11 cellular contexts compared by ENCODE assay signal in genomic region chr2:101106453-101107181, GRCh38. TPM values are rescaled to one million over a fixed set of nuclear protein-coding genes. Genes with fewer than 3 reads are reported as not detected.
DNase-seq lines count a peak whose midpoint lies in the region; ATAC-seq, FAIRE-seq and TF ChIP-seq lines count a peak whose summit lies in the region.
"Had no signal": no experiment of that assay in that cellular context is flagged by ENCODE, and none has a peak within 500 bp of the region (broad histone marks: within the 10 kb centered on the region; RNA-seq: fewer than 3 reads in every experiment).

No MANE protein-coding gene starts in this region.

- H3K9me2 ChIP-seq in hepatocyte (replicated peaks; ENCODE audit: insufficient read depth), result no peaks in the 10 kb centered on the region

- no peak overlapping the region for H3K9ac ChIP-seq in kidney (ENCODE audit: low read length in 2 of 2)

- no peak overlapping the region for H3K4me3 ChIP-seq in SJCRH30
- H3K4me3 ChIP-seq in hepatocyte, result no peak overlapping the region
- no peak overlapping the region for H3K4me3 ChIP-seq in transverse colon
- H3K4me3 ChIP-seq in kidney (ENCODE audit: low read length in 2 of 2), result no peak overlapping the region

- no peak for ATAC-seq in HG02623 (IDR thresholded peaks at IDR 0.05; ENCODE audit: unreplicated experiment)
- ATAC-seq: esophagus mucosa had no signal

- no peak overlapping the region for H2AFZ ChIP-seq in hepatocyte

- H3K27me3 ChIP-seq in SJCRH30 (no peaks in the 10 kb centered on the region), hepatocyte (no peaks in the 10 kb centered on the region), transverse colon (no peaks in the 10 kb centered on the region)

- TF ChIP-seq POLR2A in transverse colon (IDR thresholded peaks at IDR 0.05), result no peak

- H3K9me3 ChIP-seq in SJCRH30 (replicated peaks), result 0 out of 2 replicates have a peak, but pooled peaks cover 4% of the 10 kb centered on the region
- H3K9me3 ChIP-seq in hepatocyte (ENCODE audit: low read depth), result no peaks in the 10 kb centered on the region
- peaks cover 8% of the 10 kb centered on the region in 2 donors for H3K9me3 ChIP-seq in transverse colon
- H3K9me3 ChIP-seq in kidney (ENCODE audit: control insufficient read depth in 1 of 2, low read length in 2 of 2), result peaks cover 0 to 3% of the 10 kb centered on the region in 2 donors

- FAIRE-seq in kidney (lab: Jason Lieb, UNC), result no peak
- FAIRE-seq: HTR-8/SVneo had no signal

- TF ChIP-seq EP300 in transverse colon (IDR thresholded peaks at IDR 0.05; ENCODE audit: low read depth), result no peak

- no peak for TF ChIP-seq CTCF in hepatocyte (IDR thresholded peaks at IDR 0.05; ENCODE audit: poor library complexity)
- no peak for TF ChIP-seq CTCF in transverse colon (IDR thresholded peaks at IDR 0.05)
- TF ChIP-seq CTCF in kidney (IDR thresholded peaks at IDR 0.05; ENCODE audit: borderline replicate concordance, extremely low read depth, insufficient read depth), result no peak

- H3K4me1 ChIP-seq in SJCRH30, result peaks cover 10% of the 10 kb centered on the region; the same call in 1 of the 2 replicates
- peaks cover 24% of the 10 kb centered on the region for H3K4me1 ChIP-seq in hepatocyte (ENCODE audit: insufficient read depth)
- H3K4me1 ChIP-seq in transverse colon, result peaks cover 10 to 43% (median 21%) of the 10 kb centered on the region in 4 donors
- peaks cover 14 to 25% of the 10 kb centered on the region in 2 donors for H3K4me1 ChIP-seq in kidney (ENCODE audit: control insufficient read depth in 1 of 2, insufficient read depth in 1 of 2, low read depth in 1 of 2, low read length in 2 of 2)

- intact Hi-C loops in transverse colon (cut with DNase I; ENCODE audit: low total_unique reads), result no loop called here
- intact Hi-C loops in kidney (cut with DNase I), result no loop called here

- no peaks in the 10 kb centered on the region for H4K20me1 ChIP-seq in hepatocyte (ENCODE audit: insufficient read depth, poor library complexity, severe bottlenecking)

- H3K79me2 ChIP-seq in hepatocyte, result peaks cover 79% of the 10 kb centered on the region

- no peak overlapping the region for H3K4me2 ChIP-seq in hepatocyte

- in situ Hi-C loops in transverse colon (cut with MboI; ENCODE audit: low pct_ligation_motif_present in 1 of 4, low pct_unique_long_range_greater_than_20kb in 1 of 4, low sequenced_read_pairs in 3 of 4), result no loop called here

- DNase-seq in NCI-H524 (lab: John Stamatoyannopoulos, UW), result peak; percentile 11 to 26
- no peak for DNase-seq in NCI-H524 treated with DMSO at 0.1 percent for 48 hours (lab: John Stamatoyannopoulos, UW)
- DNase-seq in SJCRH30, result peak; percentile 23 to 54
- DNase-seq in hepatocyte (ENCODE audit: low spot score), result peak; percentile 57
- no peak for DNase-seq in transverse colon
- no peak for DNase-seq in kidney
- no peak for DNase-seq in SK-N-DZ (ENCODE audit: low spot score)
- DNase-seq: mammary epithelial cell had no signal

- no peak overlapping the region for H3K27ac ChIP-seq in SJCRH30
- H3K27ac ChIP-seq in hepatocyte, result peak overlapping the region; percentile 41
- peak overlapping the region in 3 of 4 donors; percentile 4 to 34 (median 31) for H3K27ac ChIP-seq in transverse colon
- H3K27ac ChIP-seq in kidney (ENCODE audit: low read depth in 2 of 2, low read length in 2 of 2), result no peak overlapping the region

- WGBS in hepatocyte (ENCODE audit: low lambda C conversion rate, missing lambda C conversion rate), result 61% methylated on average over 12 of the region's 12 CpGs
- WGBS in transverse colon (ENCODE audit: low coverage in 1 of 2), 2 donors, result 38 to 51% methylated on average over 9 to 12 of the region's 12 CpGs

- H3K36me3 ChIP-seq in SJCRH30, result no peaks in the 10 kb centered on the region
- H3K36me3 ChIP-seq in hepatocyte (replicated peaks; ENCODE audit: insufficient read depth, low read depth), result no peaks in the 10 kb centered on the region
- no peaks in the 10 kb centered on the region for H3K36me3 ChIP-seq in transverse colon
- no peaks in the 10 kb centered on the region for H3K36me3 ChIP-seq in kidney (ENCODE audit: control insufficient read depth in 1 of 2, insufficient read depth in 2 of 2, low read length in 2 of 2)

RNA-seq across cellular contexts. Expression of gene TBC1D8, which starts 44.6 kb away (rescaled TPM):
- total RNA-seq in SJCRH30 (2014; rRNA removed; shearing (Covaris generic)), result 8.8 TPM in 2 replicates
- total RNA-seq in hepatocyte (15.8 and 18.7 TPM in 2 replicates), transverse colon (100 to 1,000 TPM in 1 of 4 donors, 10 to 100 TPM in 3; 26.5 to 232 (median 88.4) TPM), kidney (47.9 TPM)
- polyA plus RNA-seq in hepatocyte (10.1 and 17.9 TPM in 2 replicates), kidney (ENCODE audit: insufficient read depth, low read depth, low replicate concordance) (7.4 TPM)
- polyA plus RNA-seq in SK-N-DZ (2014; cell fraction: cytosol; rRNA removed), result 11.0 and 15.7 TPM in 2 replicates
- polyA plus RNA-seq in SK-N-DZ (2014; cell fraction: nucleus; rRNA removed), result 37.5 and 50.8 TPM in 2 replicates

Comparison
In these comparisons a context has a peak if more than half of its experiments do, and no peak if none do; other contexts are left out.
1. DNase-seq: peak in NCI-H524 (2 of 2), SJCRH30 (2 of 2) and hepatocyte (single experiment); none in NCI-H524 treated with DMSO at 0.1 percent for 48 hours (single experiment), transverse colon (single experiment), kidney (single experiment) and SK-N-DZ (single experiment).
2. H3K27ac ChIP-seq: peak in hepatocyte (single experiment) and transverse colon (3 of 4); none in SJCRH30 (single experiment) and kidney (0 of 2).